34 cellular contexts compared by ENCODE assay signal in genomic region chr9:8456327-8456726, GRCh38.
DNase-seq lines count a peak whose midpoint lies in the region; ATAC-seq and TF ChIP-seq lines count a peak whose summit lies in the region.
"Had no signal": no experiment of that assay in that cellular context is flagged by ENCODE, and none has a peak within 500 bp of the region (broad histone marks: within the 10 kb centered on the region; RNA-seq: fewer than 3 reads in every experiment).

No MANE protein-coding gene starts in this region.

- H3K4me3 Mint-ChIP-seq in nephron (no peak overlapping the region), neural progenitor cell (no peak overlapping the region)
- H3K4me3 Mint-ChIP-seq: activated CD4-positive, alpha-beta memory T cell treated with anti-CD3 and anti-CD28 coated beads, Interleukin-2, amount 10 ng/mL, durations not matched to agents 7 days and 5 days; activated naive CD4-positive, alpha-beta T cell treated with anti-CD3 and anti-CD28 coated beads for 36 hours; brain; neural crest cell; stimulated activated naive CD8-positive, alpha-beta T cell treated with anti-CD3 and anti-CD28 coated beads, Interleukin-15, Interleukin-2, amounts not matched to agents 100 ng/mL and 50 ng/mL, for 24 hours had no signal

- intact Hi-C loops in Right ventricle myocardium inferior (cut with DNase I) = no loop called here

- H3K4me1 Mint-ChIP-seq in nephron = peaks cover 11% of the 10 kb centered on the region
- peaks cover under 1% of the 10 kb centered on the region for H3K4me1 Mint-ChIP-seq in neural progenitor cell
- H3K4me1 Mint-ChIP-seq: activated CD4-positive, alpha-beta memory T cell treated with anti-CD3 and anti-CD28 coated beads, Interleukin-2, amount 10 ng/mL, durations not matched to agents 7 days and 5 days had no signal

- H3K27me3 Mint-ChIP-seq in nephron (ENCODE audit: low read depth) (no peaks in the 10 kb centered on the region), neural progenitor cell (ENCODE audit: insufficient read depth, low read depth) (no peaks in the 10 kb centered on the region)
- H3K27me3 Mint-ChIP-seq: stimulated activated naive CD8-positive, alpha-beta T cell treated with anti-CD3 and anti-CD28 coated beads, Interleukin-15, Interleukin-2, amounts not matched to agents 100 ng/mL and 50 ng/mL, for 24 hours had no signal

- H3F3A ChIP-seq in neural progenitor cell (ENCODE audit: low read depth) = no peaks in the 10 kb centered on the region

- H3K9ac ChIP-seq in neural progenitor cell = no peak overlapping the region
- H3K9ac ChIP-seq: parathyroid adenoma had no signal

- DNase-seq in Right ventricle myocardium inferior (ENCODE audit: missing footprints) (no peak), right atrium auricular region (ENCODE audit: low spot score) (no peak), fibroblast of peridontal ligament (ENCODE audit: extremely low read depth) (peak; percentile 5), Kasumi-1 (lab: John Stamatoyannopoulos, UW) (no peak), neural progenitor cell (ENCODE audit: low spot score) (no peak)
- DNase-seq: 8988T; activated CD4-positive, alpha-beta memory T cell treated with anti-CD3 and anti-CD28 coated beads, Interleukin-2, amount 10 ng/mL, durations not matched to agents 7 days and 5 days; activated CD4-positive, CD25-positive, alpha-beta regulatory T cell treated with anti-CD3 and anti-CD28 coated beads, Interleukin-2, amount 50 U/mL, for 72 hours; activated CD8-positive, alpha-beta memory T cell treated with anti-CD3 and anti-CD28 coated beads, Interleukin-2, amount 50 U/mL, for 4 hours; activated naive CD4-positive, alpha-beta T cell treated with anti-CD3 and anti-CD28 coated beads for 36 hours; adrenal gland; DMS79; head of caudate nucleus; lower lobe of right lung; MV-4-11; NCI-H1436; NCI-H2081 treated with DMSO at 0.1 percent for 48 hours; NCI-H2227 treated with DMSO at 0.1 percent for 48 hours; NCI-H526 treated with DMSO at 0.1 percent for 48 hours; PC-9; retina; SHP77; spleen; stimulated activated CD4-positive, alpha-beta T cell treated with anti-CD3 and anti-CD28 coated beads, Interleukin-2, amount 100 ng/mL, for 24 hours; T-helper 2 cell; thyroid gland had no signal

- no peak overlapping the region for H3K4me3 ChIP-seq in right atrium auricular region
- no peak overlapping the region for H3K4me3 ChIP-seq in neural progenitor cell
- H3K4me3 ChIP-seq: adrenal gland, HAP-1, lower lobe of right lung, PC-9, spleen, thyroid gland had no signal

- no peaks in the 10 kb centered on the region for H3K27me3 ChIP-seq in right atrium auricular region
- no peaks in the 10 kb centered on the region for H3K27me3 ChIP-seq in neural progenitor cell
- H3K27me3 ChIP-seq: adrenal gland, spleen, thyroid gland had no signal

- H3K27ac Mint-ChIP-seq in nephron (peak overlapping the region in 2 of 3 experiments; percentile 41 to 49), neural progenitor cell (no peak overlapping the region)
- H3K27ac Mint-ChIP-seq: activated CD4-positive, alpha-beta memory T cell treated with anti-CD3 and anti-CD28 coated beads, Interleukin-2, amount 10 ng/mL, durations not matched to agents 7 days and 5 days; activated naive CD4-positive, alpha-beta T cell treated with anti-CD3 and anti-CD28 coated beads for 36 hours; brain; stimulated activated naive CD8-positive, alpha-beta T cell treated with anti-CD3 and anti-CD28 coated beads, Interleukin-15, Interleukin-2, amounts not matched to agents 100 ng/mL and 50 ng/mL, for 24 hours had no signal

- H3K4me2 ChIP-seq in neural progenitor cell = no peak overlapping the region
- H3K4me2 ChIP-seq: PC-9 had no signal

- H3K4me1 ChIP-seq in right atrium auricular region (no peaks in the 10 kb centered on the region), neural progenitor cell (no peaks in the 10 kb centered on the region)
- H3K4me1 ChIP-seq: adrenal gland, HAP-1, lower lobe of right lung, parathyroid adenoma, spleen, thyroid gland had no signal

- no peaks in the 10 kb centered on the region for H4K20me1 ChIP-seq in neural progenitor cell (ENCODE audit: low read depth)

- peaks cover 55% of the 10 kb centered on the region for H3K36me3 Mint-ChIP-seq in nephron (ENCODE audit: low read depth)
- peaks cover 27% of the 10 kb centered on the region for H3K36me3 Mint-ChIP-seq in neural progenitor cell

- TF ChIP-seq CTCF in right atrium auricular region (IDR thresholded peaks at IDR 0.05) (no peak), nephron (IDR thresholded peaks at IDR 0.05; ENCODE audit: unreplicated experiment in 3 of 3) (no peak), neural progenitor cell (IDR thresholded peaks at IDR 0.05) (no peak)

- no peak overlapping the region for H2AFZ ChIP-seq in neural progenitor cell (replicated peaks)
- H2AFZ ChIP-seq: parathyroid adenoma, PC-9 had no signal

- H3K79me2 ChIP-seq in neural progenitor cell (ENCODE audit: low read depth) = no peaks in the 10 kb centered on the region
- H3K79me2 ChIP-seq: parathyroid adenoma had no signal

- H3K9me3 Mint-ChIP-seq in nephron = no peaks in the 10 kb centered on the region
- no peaks in the 10 kb centered on the region for H3K9me3 Mint-ChIP-seq in neural progenitor cell
- H3K9me3 Mint-ChIP-seq: activated CD4-positive, alpha-beta memory T cell treated with anti-CD3 and anti-CD28 coated beads, Interleukin-2, amount 10 ng/mL, durations not matched to agents 7 days and 5 days; activated naive CD4-positive, alpha-beta T cell treated with anti-CD3 and anti-CD28 coated beads for 36 hours; brain; neural crest cell; stimulated activated naive CD8-positive, alpha-beta T cell treated with anti-CD3 and anti-CD28 coated beads, Interleukin-15, Interleukin-2, amounts not matched to agents 100 ng/mL and 50 ng/mL, for 24 hours had no signal

- ATAC-seq in Right ventricle myocardium inferior = peak; percentile 84
- no peak for ATAC-seq in HG02885 (IDR thresholded peaks at IDR 0.05; ENCODE audit: poor library complexity, unreplicated experiment)
- ATAC-seq in HG02973 (IDR thresholded peaks at IDR 0.05; ENCODE audit: unreplicated experiment) = no peak
- ATAC-seq: lower lobe of right lung had no signal

- no peaks in the 10 kb centered on the region for H3K36me3 ChIP-seq in right atrium auricular region
- H3K36me3 ChIP-seq in neural progenitor cell = no peaks in the 10 kb centered on the region
- H3K36me3 ChIP-seq: adrenal gland, HAP-1, lower lobe of right lung, spleen, thyroid gland had no signal

- no peak overlapping the region for H3K27ac ChIP-seq in right atrium auricular region
- H3K27ac ChIP-seq in neural progenitor cell = no peak overlapping the region
- H3K27ac ChIP-seq: adrenal gland, lower lobe of right lung, parathyroid adenoma, PC-9, spleen, thyroid gland had no signal

- H3K9me3 ChIP-seq in right atrium auricular region (no peaks in the 10 kb centered on the region), neural progenitor cell (ENCODE audit: low read depth) (no peaks in the 10 kb centered on the region)
- H3K9me3 ChIP-seq: adrenal gland, HAP-1, lower lobe of right lung, spleen, thyroid gland had no signal
